In genomic region chr6:129252377-129253071, GRCh38 we compare ENCODE assay signal across 15 cellular contexts.
DNase-seq lines count a peak whose midpoint lies in the region; ATAC-seq, FAIRE-seq and TF ChIP-seq lines count a peak whose summit lies in the region.
"Had no signal": no experiment of that assay in that cellular context is flagged by ENCODE, and none has a peak within 500 bp of the region (broad histone marks: within the 10 kb centered on the region; RNA-seq: fewer than 3 reads in every experiment).

No MANE protein-coding gene starts in this region.

- peak; percentile 64 for TF ChIP-seq CTCF in 22Rv1 (IDR thresholded peaks at IDR 0.05)
- peak; percentile 8 for TF ChIP-seq CTCF in VCaP (conservative IDR thresholded peaks at IDR 0.05)

- peak; percentile 38 for FAIRE-seq in islet of Langerhans (lab: Jason Lieb, UNC)

- ATAC-seq in HG03196 (IDR thresholded peaks at IDR 0.05; ENCODE audit: unreplicated experiment) (no peak), GM18517 (IDR thresholded peaks at IDR 0.05; ENCODE audit: unreplicated experiment) (no peak)
- no peak for ATAC-seq in effector memory CD8-positive, alpha-beta T cell (replicated peaks)

- H3K27ac ChIP-seq in 22Rv1 (no peak overlapping the region), VCaP (no peak overlapping the region)
- H3K27ac ChIP-seq: esophagus muscularis mucosa, neural progenitor cell, right atrium auricular region, upper lobe of right lung had no signal

- no peaks in the 10 kb centered on the region for H3K36me3 Mint-ChIP-seq in effector memory CD8-positive, alpha-beta T cell (ENCODE audit: insufficient read depth)
- H3K36me3 Mint-ChIP-seq: neural progenitor cell had no signal

- no peak overlapping the region for H3K27ac Mint-ChIP-seq in effector memory CD8-positive, alpha-beta T cell
- H3K27ac Mint-ChIP-seq: activated CD4-positive, alpha-beta T cell treated with anti-CD3 and anti-CD28 coated beads, Interleukin-2, amount 10 ng/mL, durations not matched to agents 7 days and 5 days; activated naive CD4-positive, alpha-beta T cell treated with anti-CD3 and anti-CD28 coated beads for 36 hours; dendritic cell treated with granulocyte-macrophage colony-stimulating factor and Interleukin-4, amounts not matched to agents 40 ng/mL and 50 ng/mL, for 4 days; neural progenitor cell had no signal

- peaks cover 0 to 1% of the 10 kb centered on the region in 2 donors for H3K4me1 Mint-ChIP-seq in effector memory CD8-positive, alpha-beta T cell (ENCODE audit: low read depth in 2 of 2)
- H3K4me1 Mint-ChIP-seq: activated CD4-positive, alpha-beta T cell treated with anti-CD3 and anti-CD28 coated beads, Interleukin-2, amount 10 ng/mL, durations not matched to agents 7 days and 5 days had no signal

- H3K27me3 Mint-ChIP-seq in effector memory CD8-positive, alpha-beta T cell, result peaks cover 20 to 49% of the 10 kb centered on the region in 2 donors

- no peak overlapping the region for H3K4me3 Mint-ChIP-seq in effector memory CD8-positive, alpha-beta T cell
- H3K4me3 Mint-ChIP-seq: activated CD4-positive, alpha-beta T cell treated with anti-CD3 and anti-CD28 coated beads, Interleukin-2, amount 10 ng/mL, durations not matched to agents 7 days and 5 days; activated naive CD4-positive, alpha-beta T cell treated with anti-CD3 and anti-CD28 coated beads for 36 hours; dendritic cell treated with granulocyte-macrophage colony-stimulating factor and Interleukin-4, amounts not matched to agents 40 ng/mL and 50 ng/mL, for 4 days; neural progenitor cell had no signal

- H3K9me3 Mint-ChIP-seq in effector memory CD8-positive, alpha-beta T cell, result no peaks in the 10 kb centered on the region
- H3K9me3 Mint-ChIP-seq: activated CD4-positive, alpha-beta T cell treated with anti-CD3 and anti-CD28 coated beads, Interleukin-2, amount 10 ng/mL, durations not matched to agents 7 days and 5 days; activated naive CD4-positive, alpha-beta T cell treated with anti-CD3 and anti-CD28 coated beads for 36 hours; dendritic cell treated with granulocyte-macrophage colony-stimulating factor and Interleukin-4, amounts not matched to agents 40 ng/mL and 50 ng/mL, for 4 days; neural progenitor cell had no signal

- DNase-seq in HCEC 1CT, result peak; percentile 55
- DNase-seq in effector memory CD8-positive, alpha-beta T cell, result no peak
- DNase-seq in NCI-H748 (lab: John Stamatoyannopoulos, UW; ENCODE audit: unreplicated experiment), result no peak
- DNase-seq: upper lobe of right lung had no signal
